Comparison of ENCODE assay signal across 1 cellular context in the genomic region with DNA sequence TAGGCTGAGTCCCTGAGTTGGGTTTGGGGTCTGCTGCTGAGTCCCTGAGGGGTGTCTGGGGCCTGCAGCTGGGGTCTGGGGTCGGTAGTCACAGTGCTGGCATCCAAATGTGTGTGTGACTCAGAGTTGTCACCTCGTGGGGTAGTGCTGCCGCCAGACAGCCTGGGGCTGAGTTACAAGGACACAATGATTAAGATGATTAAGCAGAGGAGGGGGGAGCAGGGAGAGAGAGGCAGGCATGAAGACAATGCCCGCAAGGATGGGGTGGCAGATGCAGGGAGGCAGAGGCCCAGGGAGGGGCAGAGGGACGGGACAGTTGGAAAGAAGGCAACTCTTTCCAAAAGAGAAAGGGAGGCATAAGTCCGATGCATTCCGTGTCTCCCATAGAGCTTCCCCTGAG.
TF ChIP-seq lines count a peak whose summit lies in the region.

No MANE protein-coding gene starts in this region.

TF ChIP-seq in SK-N-SH, 30 proteins besides CTCF, POLR2A, EP300 and RAD21 (continued from another document):
- TF ChIP-seq, protein P1, sequence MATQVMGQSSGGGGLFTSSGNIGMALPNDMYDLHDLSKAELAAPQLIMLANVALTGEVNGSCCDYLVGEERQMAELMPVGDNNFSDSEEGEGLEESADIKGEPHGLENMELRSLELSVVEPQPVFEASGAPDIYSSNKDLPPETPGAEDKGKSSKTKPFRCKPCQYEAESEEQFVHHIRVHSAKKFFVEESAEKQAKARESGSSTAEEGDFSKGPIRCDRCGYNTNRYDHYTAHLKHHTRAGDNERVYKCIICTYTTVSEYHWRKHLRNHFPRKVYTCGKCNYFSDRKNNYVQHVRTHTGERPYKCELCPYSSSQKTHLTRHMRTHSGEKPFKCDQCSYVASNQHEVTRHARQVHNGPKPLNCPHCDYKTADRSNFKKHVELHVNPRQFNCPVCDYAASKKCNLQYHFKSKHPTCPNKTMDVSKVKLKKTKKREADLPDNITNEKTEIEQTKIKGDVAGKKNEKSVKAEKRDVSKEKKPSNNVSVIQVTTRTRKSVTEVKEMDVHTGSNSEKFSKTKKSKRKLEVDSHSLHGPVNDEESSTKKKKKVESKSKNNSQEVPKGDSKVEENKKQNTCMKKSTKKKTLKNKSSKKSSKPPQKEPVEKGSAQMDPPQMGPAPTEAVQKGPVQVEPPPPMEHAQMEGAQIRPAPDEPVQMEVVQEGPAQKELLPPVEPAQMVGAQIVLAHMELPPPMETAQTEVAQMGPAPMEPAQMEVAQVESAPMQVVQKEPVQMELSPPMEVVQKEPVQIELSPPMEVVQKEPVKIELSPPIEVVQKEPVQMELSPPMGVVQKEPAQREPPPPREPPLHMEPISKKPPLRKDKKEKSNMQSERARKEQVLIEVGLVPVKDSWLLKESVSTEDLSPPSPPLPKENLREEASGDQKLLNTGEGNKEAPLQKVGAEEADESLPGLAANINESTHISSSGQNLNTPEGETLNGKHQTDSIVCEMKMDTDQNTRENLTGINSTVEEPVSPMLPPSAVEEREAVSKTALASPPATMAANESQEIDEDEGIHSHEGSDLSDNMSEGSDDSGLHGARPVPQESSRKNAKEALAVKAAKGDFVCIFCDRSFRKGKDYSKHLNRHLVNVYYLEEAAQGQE (IDR thresholded peaks at IDR 0.05; ENCODE audit: low read depth, low read length), result no peak
- 0 out of 2 replicates have a peak, but pooled peaks have one; percentile 16 for TF ChIP-seq GATA2 (CRISPR knock-in tag; IDR thresholded peaks at IDR 0.05)
